In the genomic region with DNA sequence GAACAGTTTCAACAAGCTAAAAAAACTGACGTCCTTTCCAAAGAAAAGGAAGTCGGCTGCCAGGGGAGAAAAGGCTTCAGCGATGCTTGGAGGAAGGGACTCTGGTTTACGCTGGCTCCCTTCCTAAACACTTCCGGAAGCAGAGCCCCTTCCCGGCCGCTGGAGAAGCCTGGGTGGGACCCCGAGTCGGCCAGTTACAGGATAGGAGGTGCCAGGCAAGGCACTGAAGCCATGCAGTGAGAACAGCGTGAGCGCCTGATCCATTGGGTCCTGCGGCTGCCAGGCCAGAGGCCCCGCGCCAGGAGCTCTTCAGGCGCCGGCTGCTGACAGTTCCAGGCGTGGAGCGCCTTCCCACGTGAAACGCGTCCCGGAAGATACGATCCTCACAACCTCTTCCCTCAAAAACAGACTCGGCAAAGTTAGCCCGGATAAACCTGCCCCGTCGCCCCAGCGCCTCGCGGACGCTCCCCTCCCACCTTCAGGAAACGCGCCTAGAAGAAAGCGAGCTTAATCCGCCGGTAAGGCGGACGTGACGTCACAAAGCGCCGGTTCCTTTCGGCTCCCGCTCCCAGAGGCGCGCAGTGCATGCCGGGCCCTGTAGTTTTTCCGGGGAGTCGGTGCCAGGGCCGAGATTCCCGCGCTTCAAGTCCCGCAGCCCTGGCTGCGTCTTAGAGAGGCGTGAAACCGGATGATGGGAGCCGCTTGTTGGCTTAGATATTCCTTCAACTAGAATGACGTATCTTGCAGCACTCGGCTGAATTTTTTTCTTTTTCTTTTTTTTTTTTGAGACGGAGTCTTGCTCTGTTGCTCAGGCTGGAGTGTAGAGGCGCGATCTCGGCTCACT, we compare ENCODE assay signal across 8 cellular contexts. TPM values are rescaled to one million over a fixed set of nuclear protein-coding genes. Genes with fewer than 3 reads are reported as not detected.
DNase-seq lines count a peak whose midpoint lies in the region; ATAC-seq and TF ChIP-seq lines count a peak whose summit lies in the region.

A gene with protein sequence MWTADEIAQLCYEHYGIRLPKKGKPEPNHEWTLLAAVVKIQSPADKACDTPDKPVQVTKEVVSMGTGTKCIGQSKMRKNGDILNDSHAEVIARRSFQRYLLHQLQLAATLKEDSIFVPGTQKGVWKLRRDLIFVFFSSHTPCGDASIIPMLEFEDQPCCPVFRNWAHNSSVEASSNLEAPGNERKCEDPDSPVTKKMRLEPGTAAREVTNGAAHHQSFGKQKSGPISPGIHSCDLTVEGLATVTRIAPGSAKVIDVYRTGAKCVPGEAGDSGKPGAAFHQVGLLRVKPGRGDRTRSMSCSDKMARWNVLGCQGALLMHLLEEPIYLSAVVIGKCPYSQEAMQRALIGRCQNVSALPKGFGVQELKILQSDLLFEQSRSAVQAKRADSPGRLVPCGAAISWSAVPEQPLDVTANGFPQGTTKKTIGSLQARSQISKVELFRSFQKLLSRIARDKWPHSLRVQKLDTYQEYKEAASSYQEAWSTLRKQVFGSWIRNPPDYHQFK (minus strand): TSS at position 520 of the 844 bp plus-strand sequence. CDS start 2,482 bp downstream, outside the sequence.

- peak within 1 kb of the TSS; percentile 97 for H3K27ac ChIP-seq in colonic mucosa
- peak within 1 kb of the TSS; percentile 64 for H3K27ac ChIP-seq in layer of hippocampus (ENCODE audit: low read depth, low read length)

- H3K36me3 ChIP-seq in BE2C (peaks cover 26% of the 10 kb centered on the region), colonic mucosa (no peaks in the 10 kb centered on the region)

- peak within 1 kb of the TSS; percentile 83 for H3K4me3 ChIP-seq in BE2C (ENCODE audit: low read depth, low read length)
- peak within 1 kb of the TSS; percentile 93 for H3K4me3 ChIP-seq in colonic mucosa

- H3K9ac ChIP-seq in colonic mucosa (ENCODE audit: low read depth in 2 of 2, low read length in 2 of 2) = peak within 1 kb of the TSS; percentile 88 to 91

- DNase-seq in BE2C = peak; percentile 97
- peak; percentile 88 for DNase-seq in GM19240 (ENCODE audit: insufficient read length, low spot score)
- peak; percentile 88 to 96 for DNase-seq in NCI-H526 (lab: John Stamatoyannopoulos, UW)
- peak; percentile 99 for DNase-seq in activated CD4-positive, alpha-beta T cell treated with anti-CD3 and anti-CD28 coated beads for 48 hours
- DNase-seq in colonic mucosa = peak; percentile 99
- DNase-seq in stimulated activated CD4-positive, alpha-beta T cell treated with anti-CD3 and anti-CD28 coated beads, Interleukin-1b, Interleukin-23, amount 100 ng/mL, for 4 hours (ENCODE audit: low read depth in 2 of 2) = peak; percentile 94

- TF ChIP-seq CTCF in BE2C (IDR thresholded peaks at IDR 0.05; ENCODE audit: low read depth, low read length) = no peak
- TF ChIP-seq CTCF in colonic mucosa (IDR thresholded peaks at IDR 0.05) = no peak

- peak; percentile 90 for ATAC-seq in HG03460 (IDR thresholded peaks at IDR 0.05; ENCODE audit: unreplicated experiment)

- H3K27me3 ChIP-seq in BE2C = no peaks in the 10 kb centered on the region
- no peaks in the 10 kb centered on the region for H3K27me3 ChIP-seq in colonic mucosa
- H3K27me3 ChIP-seq in layer of hippocampus (ENCODE audit: control insufficient read depth, insufficient read depth, low read length) = no peaks in the 10 kb centered on the region

- intact Hi-C loops in colonic mucosa (cut with DNase I) = loop anchor here (10.0 kb wide), 1 partner anchor 148 kb away; no protein-coding TSS in a partner anchor

- H3K4me1 ChIP-seq in BE2C (no peaks in the 10 kb centered on the region; the same call in 1 of the 2 replicates), colonic mucosa (peaks cover 16% of the 10 kb centered on the region)

- no peaks in the 10 kb centered on the region for H3K9me3 ChIP-seq in BE2C
- no peaks in the 10 kb centered on the region for H3K9me3 ChIP-seq in colonic mucosa

RNA-seq across cellular contexts. Expression of the gene that starts here (rescaled TPM):
- polyA plus RNA-seq in BE2C (2012; ENCODE audit: insufficient read depth, insufficient read length, low read depth) = 62.0 TPM
- total RNA-seq in colonic mucosa = 10 to 100 TPM; 33.0 to 38.8 TPM

Comparison
In these comparisons a context has a peak if more than half of its experiments do, and no peak if none do; other contexts are left out.
1. Peak in every context shown above with its lines: DNase-seq, ATAC-seq, H3K4me3 ChIP-seq and H3K27ac ChIP-seq.